In the genomic region with DNA sequence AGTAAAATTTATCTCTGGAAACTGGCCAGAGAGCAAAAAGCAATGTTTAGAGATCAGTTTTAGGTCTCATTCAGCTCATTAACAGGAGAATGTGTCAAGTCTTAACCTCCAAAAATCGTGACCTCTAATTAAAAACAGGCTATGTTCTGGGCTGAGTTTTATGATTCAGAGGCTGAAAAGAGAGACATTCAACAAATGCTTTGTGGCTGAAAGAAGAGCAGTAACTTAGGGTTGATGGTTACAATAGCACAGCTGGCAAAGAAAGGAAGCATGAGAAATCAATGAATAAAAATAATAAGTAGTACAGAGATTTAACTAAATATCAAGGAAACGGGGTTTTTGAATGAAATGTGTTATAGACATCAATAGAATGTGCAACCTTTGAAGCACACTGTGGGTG, we compare ENCODE assay signal across 1 cellular context.
TF ChIP-seq lines count a peak whose summit lies in the region.

No MANE protein-coding gene starts in this region.

TF ChIP-seq in WTC11, 78 proteins besides CTCF, POLR2A, EP300 and RAD21 (continued from another document):
- TF ChIP-seq, protein P1, sequence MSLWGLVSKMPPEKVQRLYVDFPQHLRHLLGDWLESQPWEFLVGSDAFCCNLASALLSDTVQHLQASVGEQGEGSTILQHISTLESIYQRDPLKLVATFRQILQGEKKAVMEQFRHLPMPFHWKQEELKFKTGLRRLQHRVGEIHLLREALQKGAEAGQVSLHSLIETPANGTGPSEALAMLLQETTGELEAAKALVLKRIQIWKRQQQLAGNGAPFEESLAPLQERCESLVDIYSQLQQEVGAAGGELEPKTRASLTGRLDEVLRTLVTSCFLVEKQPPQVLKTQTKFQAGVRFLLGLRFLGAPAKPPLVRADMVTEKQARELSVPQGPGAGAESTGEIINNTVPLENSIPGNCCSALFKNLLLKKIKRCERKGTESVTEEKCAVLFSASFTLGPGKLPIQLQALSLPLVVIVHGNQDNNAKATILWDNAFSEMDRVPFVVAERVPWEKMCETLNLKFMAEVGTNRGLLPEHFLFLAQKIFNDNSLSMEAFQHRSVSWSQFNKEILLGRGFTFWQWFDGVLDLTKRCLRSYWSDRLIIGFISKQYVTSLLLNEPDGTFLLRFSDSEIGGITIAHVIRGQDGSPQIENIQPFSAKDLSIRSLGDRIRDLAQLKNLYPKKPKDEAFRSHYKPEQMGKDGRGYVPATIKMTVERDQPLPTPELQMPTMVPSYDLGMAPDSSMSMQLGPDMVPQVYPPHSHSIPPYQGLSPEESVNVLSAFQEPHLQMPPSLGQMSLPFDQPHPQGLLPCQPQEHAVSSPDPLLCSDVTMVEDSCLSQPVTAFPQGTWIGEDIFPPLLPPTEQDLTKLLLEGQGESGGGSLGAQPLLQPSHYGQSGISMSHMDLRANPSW (CRISPR knock-in tag; conservative IDR thresholded peaks at IDR 0.05; ENCODE audit: low read depth): no peak
- no peak for TF ChIP-seq GTF2I (CRISPR knock-in tag; conservative IDR thresholded peaks at IDR 0.05)
- TF ChIP-seq PRRX2 (CRISPR knock-in tag; IDR thresholded peaks at IDR 0.05): no peak
- TF ChIP-seq ELF4 (CRISPR knock-in tag; IDR thresholded peaks at IDR 0.05; ENCODE audit: low read depth): no peak
